In the genomic region with DNA sequence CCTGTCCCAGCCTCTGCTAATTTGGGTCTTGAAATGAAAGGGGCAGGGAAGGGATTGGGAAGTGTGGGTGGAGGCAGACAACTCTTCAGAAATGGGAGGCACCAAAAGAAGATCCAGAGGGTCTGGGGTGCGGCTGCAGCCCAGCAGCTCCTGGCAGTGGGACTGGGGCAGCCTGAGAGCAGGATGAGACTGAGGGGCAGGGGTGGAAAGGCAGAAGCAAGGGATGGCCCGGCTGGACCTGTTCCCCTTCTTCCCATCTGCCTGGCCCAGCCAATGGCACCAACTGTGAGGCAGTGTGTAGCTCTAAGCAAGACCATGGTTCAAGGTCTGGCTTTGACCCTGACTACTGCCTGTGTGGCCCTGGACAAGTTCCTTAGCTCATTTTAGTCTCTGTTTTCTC, we compare ENCODE assay signal across 27 cellular contexts.
"Had no signal": no experiment of that assay in that cellular context is flagged by ENCODE, and none has a peak within 500 bp of the region (broad histone marks: within the 10 kb centered on the region; RNA-seq: fewer than 3 reads in every experiment).

No MANE protein-coding gene starts in this region.

- ATAC-seq: gastrocnemius medialis; heart right ventricle; left colon; left lobe of liver; naive thymus-derived CD4-positive, alpha-beta T cell had no signal

- H3K36me3 Mint-ChIP-seq: naive thymus-derived CD4-positive, alpha-beta T cell had no signal

- H3K27ac Mint-ChIP-seq: memory B cell; naive thymus-derived CD4-positive, alpha-beta T cell had no signal

- H3K36me3 ChIP-seq: esophagus squamous epithelium, gastrocnemius medialis, heart right ventricle, left ventricle myocardium inferior had no signal

- H3K27ac ChIP-seq: coronary artery, dorsolateral prefrontal cortex, esophagus squamous epithelium, gastrocnemius medialis, heart right ventricle, left ventricle myocardium inferior had no signal

- H3K4me1 ChIP-seq: esophagus squamous epithelium, gastrocnemius medialis, heart right ventricle, left ventricle myocardium inferior had no signal

- H3K4me3 ChIP-seq: coronary artery, dorsolateral prefrontal cortex, esophagus squamous epithelium, gastrocnemius medialis, heart right ventricle, left ventricle myocardium inferior, lung had no signal

- FAIRE-seq: colon, endothelial cell of umbilical vein, islet of Langerhans, kidney had no signal

- DNase-seq: dermis blood vessel endothelial cell; dorsolateral prefrontal cortex; effector CD4-positive, alpha-beta T cell; effector memory CD4-positive, alpha-beta T cell; esophagus squamous epithelium; foreskin fibroblast; foreskin melanocyte; gastrocnemius medialis; glutamatergic neuron; head of caudate nucleus; heart right ventricle; hippocampal formation; kidney; kidney glomerular epithelial cell; left colon; left ventricle myocardium inferior; mammary epithelial cell; mesendoderm; midbrain had no signal

- H3K9me3 ChIP-seq: esophagus squamous epithelium, gastrocnemius medialis, left ventricle myocardium inferior had no signal

- H3K4me3 Mint-ChIP-seq: memory B cell; naive thymus-derived CD4-positive, alpha-beta T cell had no signal
